Comparison of ENCODE assay signal across 8 cellular contexts in the genomic region with DNA sequence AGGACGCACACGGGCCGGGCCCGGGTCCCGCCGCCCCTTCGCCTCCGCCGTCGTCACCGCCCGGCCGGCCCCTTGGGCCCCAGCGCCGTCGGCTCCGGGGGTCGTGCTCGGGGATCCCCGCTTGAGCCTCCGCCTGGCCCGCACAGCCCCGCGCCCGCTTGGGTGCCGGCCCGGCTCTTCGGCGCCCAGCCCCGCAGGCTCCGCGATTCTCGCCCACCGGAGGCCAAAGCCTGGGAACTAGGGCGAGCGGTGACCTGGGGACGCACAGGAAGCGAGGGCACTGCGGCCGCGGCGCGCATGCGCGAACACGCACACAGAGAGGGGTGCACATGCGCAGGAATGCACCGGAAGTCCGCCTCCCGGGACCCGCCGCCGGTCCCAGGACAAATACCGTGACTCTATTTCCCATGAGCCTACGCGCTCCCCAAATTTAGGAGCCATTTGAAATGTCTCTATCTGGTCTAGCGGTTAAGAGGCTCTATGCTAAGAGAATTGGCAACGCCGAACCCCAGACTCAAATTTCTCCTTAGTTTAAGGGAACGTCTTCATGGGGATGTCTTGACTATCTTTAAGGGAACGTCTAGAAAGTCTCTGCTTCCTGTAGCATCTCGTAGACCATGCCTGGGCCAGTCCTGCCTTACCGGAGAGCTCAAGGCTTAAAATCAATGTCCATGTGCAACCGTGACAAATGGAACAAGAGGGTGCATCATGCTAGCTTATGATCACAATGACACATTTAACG. TPM values are rescaled to one million over a fixed set of nuclear protein-coding genes. Genes with fewer than 3 reads are reported as not detected.
A peak's percentile ranks its signal among the peaks of the same experiment; 100 is the strongest.
DNase-seq lines count a peak whose midpoint lies in the region; ATAC-seq, FAIRE-seq and TF ChIP-seq lines count a peak whose summit lies in the region.

TSS of gene ZNF12 (minus strand) at position 282 of the 742 bp plus-strand sequence. CDS start 1,774 bp downstream, outside the sequence.

- intact Hi-C loops in vagina (cut with DNase I), result no loop called here

- peak within 1 kb of the TSS; percentile 72 for H3K4me3 ChIP-seq in astrocyte (ENCODE audit: insufficient read depth, low read depth, low read length)
- H3K4me3 ChIP-seq in rectal smooth muscle tissue (ENCODE audit: low read length), result peak within 1 kb of the TSS; percentile 98
- H3K4me3 ChIP-seq in vagina, result peak within 1 kb of the TSS; percentile 89

- peaks cover 44% of the 10 kb centered on the region for H3K79me2 ChIP-seq in astrocyte (ENCODE audit: insufficient read depth, low read length)

- FAIRE-seq in astrocyte (lab: Jason Lieb, UNC), result no peak

- H3K27ac ChIP-seq in astrocyte (ENCODE audit: low read depth, low read length), result peak within 1 kb of the TSS; percentile 90
- H3K27ac ChIP-seq in rectal smooth muscle tissue (ENCODE audit: low read depth, low read length), result peak within 1 kb of the TSS; percentile 76
- H3K27ac ChIP-seq in vagina, result peak within 1 kb of the TSS; percentile 83

- H3K4me1 ChIP-seq in astrocyte (ENCODE audit: insufficient read depth, low read length), result peaks cover 7% of the 10 kb centered on the region
- peaks cover 7% of the 10 kb centered on the region for H3K4me1 ChIP-seq in rectal smooth muscle tissue (ENCODE audit: control insufficient read depth, insufficient read depth, low read length)
- H3K4me1 ChIP-seq in vagina, result peaks cover 35% of the 10 kb centered on the region

- H3K27me3 ChIP-seq in astrocyte (ENCODE audit: insufficient read depth, low read length) (no peaks in the 10 kb centered on the region), rectal smooth muscle tissue (ENCODE audit: control insufficient read depth, insufficient read depth, low read length) (no peaks in the 10 kb centered on the region), vagina (no peaks in the 10 kb centered on the region)

- peak in 1 of 2 donors; percentile 46 for TF ChIP-seq POLR2A in vagina (IDR thresholded peaks at IDR 0.05)

- H3K27me3 Mint-ChIP-seq in astrocyte (ENCODE audit: low read depth, unreplicated experiment), result peaks cover 3% of the 10 kb centered on the region

- peak; percentile 46 for DNase-seq in NCI-H2029 treated with DMSO at 0.1 percent for 48 hours (lab: John Stamatoyannopoulos, UW)
- peak; percentile 87 for DNase-seq in T-helper 22 cell (ENCODE audit: low read depth)
- DNase-seq in astrocyte (ENCODE audit: low read depth), result peak; percentile 79
- peak; percentile 96 for DNase-seq in hepatic stellate cell (ENCODE audit: low spot score)
- DNase-seq in vagina (ENCODE audit: extremely low spot score in 2 of 2), result peak in 1 of 2 donors; percentile 95

- peak within 1 kb of the TSS; percentile 87 for H3K4me2 ChIP-seq in astrocyte (ENCODE audit: low read length)

- TF ChIP-seq CTCF in astrocyte (IDR thresholded peaks at IDR 0.05; ENCODE audit: insufficient read depth, low read depth, low read length) (no peak), vagina (IDR thresholded peaks at IDR 0.05) (no peak)

- peaks cover 32% of the 10 kb centered on the region for H4K20me1 ChIP-seq in astrocyte (ENCODE audit: insufficient read depth, low read length)

- peak within 1 kb of the TSS; percentile 97 for H2AFZ ChIP-seq in astrocyte (ENCODE audit: low read depth, low read length)

- H3K9me3 Mint-ChIP-seq in astrocyte (ENCODE audit: unreplicated experiment), result peaks cover 30% of the 10 kb centered on the region

- H3K9ac ChIP-seq in astrocyte (ENCODE audit: low read length) (peak within 1 kb of the TSS; percentile 95), rectal smooth muscle tissue (ENCODE audit: low read length) (peak within 1 kb of the TSS; percentile 80)

- H3K4me1 Mint-ChIP-seq in astrocyte (ENCODE audit: low read depth, unreplicated experiment), result peaks cover 13% of the 10 kb centered on the region

- peaks cover 18% of the 10 kb centered on the region for H3K36me3 ChIP-seq in astrocyte (ENCODE audit: insufficient read depth, low read length)
- H3K36me3 ChIP-seq in rectal smooth muscle tissue (ENCODE audit: control insufficient read depth, insufficient read depth, low read length), result peaks cover 10% of the 10 kb centered on the region
- H3K36me3 ChIP-seq in vagina, result peaks cover 0 to 26% of the 10 kb centered on the region in 2 donors

- ATAC-seq in GM18511 (IDR thresholded peaks at IDR 0.05; ENCODE audit: unreplicated experiment) (peak; percentile 91), HG03025 (IDR thresholded peaks at IDR 0.05; ENCODE audit: low FRiP score, unreplicated experiment) (peak; percentile 86)

- H3K27ac Mint-ChIP-seq in astrocyte (ENCODE audit: unreplicated experiment), result peak within 1 kb of the TSS; percentile 83

- H3K9me3 ChIP-seq in astrocyte (ENCODE audit: insufficient read depth, low read depth, low read length), result peaks cover 10% of the 10 kb centered on the region
- no peaks in the 10 kb centered on the region for H3K9me3 ChIP-seq in vagina

- peak within 1 kb of the TSS; percentile 90 for H3K4me3 Mint-ChIP-seq in astrocyte (ENCODE audit: unreplicated experiment)

- peaks cover 27% of the 10 kb centered on the region for H3K36me3 Mint-ChIP-seq in astrocyte (ENCODE audit: low read depth, unreplicated experiment)

RNA-seq across cellular contexts. Expression of gene ZNF12, which starts in this region (rescaled TPM):
- total RNA-seq in astrocyte (19.0 and 21.1 TPM in 2 replicates), vagina (49.8 TPM)
